In genomic region chr2:218381916-218382366, GRCh38 we compare ENCODE assay signal across 14 cellular contexts. TPM values are rescaled to one million over a fixed set of nuclear protein-coding genes. Genes with fewer than 3 reads are reported as not detected.
DNase-seq lines count a peak whose midpoint lies in the region; ATAC-seq and TF ChIP-seq lines count a peak whose summit lies in the region.
"Had no signal": no experiment of that assay in that cellular context is flagged by ENCODE, and none has a peak within 500 bp of the region (broad histone marks: within the 10 kb centered on the region; RNA-seq: fewer than 3 reads in every experiment).

Gene SLC11A1, plus strand, starts transcription at chr2:218382273. Its CDS starts 96 bp downstream, at chr2:218382369.

- no peaks in the 10 kb centered on the region for H3K36me3 ChIP-seq in DOHH2 (ENCODE audit: control insufficient read depth, low read length)
- no peaks in the 10 kb centered on the region for H3K36me3 ChIP-seq in right lobe of liver
- no peaks in the 10 kb centered on the region for H3K36me3 ChIP-seq in gastrocnemius medialis
- H3K36me3 ChIP-seq in CD8-positive, alpha-beta T cell (ENCODE audit: insufficient read depth, low read length): no peaks in the 10 kb centered on the region
- H3K36me3 ChIP-seq: cardiac muscle cell had no signal

- peak; percentile 65 to 74 (median 74) for ATAC-seq in right lobe of liver
- ATAC-seq in gastrocnemius medialis: peak in 1 of 2 donors; percentile 60
- no peak for ATAC-seq in CD8-positive, alpha-beta T cell
- ATAC-seq: WTC11 had no signal

- peak within 1 kb of the TSS; percentile 84 for H3K27ac Mint-ChIP-seq in dendritic cell treated with granulocyte-macrophage colony-stimulating factor and Interleukin-4, amounts not matched to agents 40 ng/mL and 50 ng/mL, for 4 days
- H3K27ac Mint-ChIP-seq in CD8-positive, alpha-beta T cell: no peak within 1 kb of the TSS
- H3K27ac Mint-ChIP-seq: WTC11 had no signal

- H3K9me2 ChIP-seq in DOHH2 (replicated peaks; ENCODE audit: control insufficient read depth, low read length): no peaks in the 10 kb centered on the region

- H3K9me3 ChIP-seq in DOHH2 (ENCODE audit: control insufficient read depth, insufficient read depth, low read length) (no peaks in the 10 kb centered on the region), right lobe of liver (no peaks in the 10 kb centered on the region), gastrocnemius medialis (no peaks in the 10 kb centered on the region)
- no peaks in the 10 kb centered on the region for H3K9me3 ChIP-seq in CD8-positive, alpha-beta T cell (ENCODE audit: low read length)

- DNase-seq in right lobe of liver (peak; percentile 62 to 75 (median 70)), gastrocnemius medialis (peak in 1 of 2 donors; percentile 60), GDM1 (lab: John Stamatoyannopoulos, UW) (no peak), NCI-H510A (lab: John Stamatoyannopoulos, UW) (no peak), DMS53 treated with DMSO at 0.1 percent for 48 hours (lab: John Stamatoyannopoulos, UW; ENCODE audit: unreplicated experiment) (no peak)
- DNase-seq in CD8-positive, alpha-beta T cell: no peak
- DNase-seq: KG1; mesenchymal stem cell; NCI-H2227 treated with DMSO at 0.1 percent for 48 hours; stimulated activated CD4-positive, alpha-beta T cell treated with anti-CD3 and anti-CD28 coated beads, Interleukin-12 subunit alpha, Interleukin-12 subunit beta, amount 100 ng/mL, for 4 hours had no signal

- POLR2A ChIA-PET in CD8-positive, alpha-beta T cell (lab: Charles Lee): no interaction called here

- H3K4me2 ChIP-seq in DOHH2 (ENCODE audit: low read length): peak within 1 kb of the TSS; percentile 59

- H3K4me3 Mint-ChIP-seq in dendritic cell treated with granulocyte-macrophage colony-stimulating factor and Interleukin-4, amounts not matched to agents 40 ng/mL and 50 ng/mL, for 4 days: peak within 1 kb of the TSS; percentile 65
- H3K4me3 Mint-ChIP-seq in CD8-positive, alpha-beta T cell: no peak within 1 kb of the TSS
- H3K4me3 Mint-ChIP-seq: WTC11 had no signal

- H3K27me3 ChIP-seq in DOHH2 (ENCODE audit: control insufficient read depth, low read length) (peaks cover 5% of the 10 kb centered on the region; the same call in 1 of the 2 replicates), right lobe of liver (no peaks in the 10 kb centered on the region), gastrocnemius medialis (no peaks in the 10 kb centered on the region)
- H3K27me3 ChIP-seq in CD8-positive, alpha-beta T cell (ENCODE audit: insufficient read depth, low read length): no peaks in the 10 kb centered on the region
- H3K27me3 ChIP-seq: cardiac muscle cell had no signal

- WGBS in right lobe of liver (ENCODE audit: insufficient coverage, low coverage, low lambda C conversion rate, missing lambda C conversion rate): 47% methylated on average over 4 of the region's 13 CpGs

- intact Hi-C loops in dendritic cell treated with granulocyte-macrophage colony-stimulating factor and Interleukin-4, amounts not matched to agents 40 ng/mL and 50 ng/mL, for 4 days (cut with micrococcal nuclease): no loop called here
- intact Hi-C loops in right lobe of liver (cut with DNase I) (loop anchor here in 1 of 2 donors (10.0 kb wide), 1 partner anchor 197 kb away; no protein-coding TSS in a partner anchor), gastrocnemius medialis (cut with DNase I; ENCODE audit: low total_unique reads) (no loop called here)
- intact Hi-C loops in CD8-positive, alpha-beta T cell (cut with DNase I, micrococcal nuclease): no loop called here

- no peaks in the 10 kb centered on the region for H3K27me3 Mint-ChIP-seq in dendritic cell treated with granulocyte-macrophage colony-stimulating factor and Interleukin-4, amounts not matched to agents 40 ng/mL and 50 ng/mL, for 4 days
- H3K27me3 Mint-ChIP-seq in CD8-positive, alpha-beta T cell (ENCODE audit: low read depth): no peaks in the 10 kb centered on the region

- H3K79me2 ChIP-seq in DOHH2 (ENCODE audit: control insufficient read depth, low read length): no peaks in the 10 kb centered on the region

- peaks cover 17% of the 10 kb centered on the region for H3K4me1 ChIP-seq in DOHH2 (ENCODE audit: control insufficient read depth, low read length)
- H3K4me1 ChIP-seq in right lobe of liver: no peaks in the 10 kb centered on the region
- H3K4me1 ChIP-seq in gastrocnemius medialis: no peaks in the 10 kb centered on the region
- peaks cover 7% of the 10 kb centered on the region for H3K4me1 ChIP-seq in CD8-positive, alpha-beta T cell (ENCODE audit: insufficient read depth, low read length)

- peak within 1 kb of the TSS; percentile 38 for H3K4me3 ChIP-seq in DOHH2 (ENCODE audit: low read length)
- no peak within 1 kb of the TSS for H3K4me3 ChIP-seq in right lobe of liver
- peak within 1 kb of the TSS in 1 of 4 donors; percentile 17 for H3K4me3 ChIP-seq in gastrocnemius medialis
- no peak within 1 kb of the TSS for H3K4me3 ChIP-seq in CD8-positive, alpha-beta T cell (ENCODE audit: low read depth, low read length)
- H3K4me3 ChIP-seq: cardiac muscle cell had no signal

- CTCF ChIA-PET in CD8-positive, alpha-beta T cell (lab: Charles Lee): interaction anchor here (1.1 kb wide), 1 partner anchor 12 kb away, joined by 3 read pairs; no protein-coding TSS in a partner anchor

- 0 out of 2 replicates have a peak, but pooled peaks cover 2% of the 10 kb centered on the region for H4K20me1 ChIP-seq in DOHH2 (ENCODE audit: control insufficient read depth, insufficient read depth, low read depth, low read length)

- H3K27ac ChIP-seq in DOHH2 (ENCODE audit: low read depth, low read length) (no peak within 1 kb of the TSS), right lobe of liver (peak within 1 kb of the TSS in 1 of 3 donors; percentile 26), gastrocnemius medialis (peak within 1 kb of the TSS in 1 of 4 donors; percentile 0)
- H3K27ac ChIP-seq in CD8-positive, alpha-beta T cell (ENCODE audit: low read depth, low read length): no peak within 1 kb of the TSS
- H3K27ac ChIP-seq: cardiac muscle cell had no signal

- peaks cover 69% of the 10 kb centered on the region for H3K4me1 Mint-ChIP-seq in dendritic cell treated with granulocyte-macrophage colony-stimulating factor and Interleukin-4, amounts not matched to agents 40 ng/mL and 50 ng/mL, for 4 days (ENCODE audit: low read depth)
- H3K4me1 Mint-ChIP-seq in CD8-positive, alpha-beta T cell (ENCODE audit: low read depth): peaks cover 2% of the 10 kb centered on the region

- TF ChIP-seq CTCF in DOHH2 (IDR thresholded peaks at IDR 0.05; ENCODE audit: low read depth, low read length, poor library complexity, severe bottlenecking): no peak
- TF ChIP-seq CTCF in right lobe of liver (IDR thresholded peaks at IDR 0.05): no peak
- no peak for TF ChIP-seq CTCF in gastrocnemius medialis (IDR thresholded peaks at IDR 0.05 in 4 of 5, conservative IDR thresholded peaks at IDR 0.05 in 1 of 5)
- TF ChIP-seq CTCF in CD8-positive, alpha-beta T cell (IDR thresholded peaks at IDR 0.05): no peak

- in situ Hi-C loops in gastrocnemius medialis (cut with MboI; ENCODE audit: low sequenced_read_pairs in 4 of 4): loop anchor here in 3 of 4 donors (5.0 to 10.0 kb wide), 2 partner anchors 65 to 77 kb away; no protein-coding TSS in a partner anchor

- H3F3A ChIP-seq in DOHH2 (ENCODE audit: control insufficient read depth, insufficient read depth): no peaks in the 10 kb centered on the region; the same call in 1 of the 2 replicates

- no peaks in the 10 kb centered on the region for H3K36me3 Mint-ChIP-seq in dendritic cell treated with granulocyte-macrophage colony-stimulating factor and Interleukin-4, amounts not matched to agents 40 ng/mL and 50 ng/mL, for 4 days (ENCODE audit: low read depth)
- H3K36me3 Mint-ChIP-seq in CD8-positive, alpha-beta T cell: no peaks in the 10 kb centered on the region
- H3K36me3 Mint-ChIP-seq: WTC11 had no signal

- H3K9me3 Mint-ChIP-seq in dendritic cell treated with granulocyte-macrophage colony-stimulating factor and Interleukin-4, amounts not matched to agents 40 ng/mL and 50 ng/mL, for 4 days: no peaks in the 10 kb centered on the region
- H3K9me3 Mint-ChIP-seq in CD8-positive, alpha-beta T cell: no peaks in the 10 kb centered on the region
- H3K9me3 Mint-ChIP-seq: WTC11 had no signal

- TF ChIP-seq POLR2A in right lobe of liver (IDR thresholded peaks at IDR 0.05) (peak; percentile 64), gastrocnemius medialis (IDR thresholded peaks at IDR 0.05) (peak; percentile 26 to 33)

RNA-seq across cellular contexts. Expression of gene SLC11A1, which starts in this region (rescaled TPM):
- 10 to 100 TPM in 3 of 6 experiments, 1 to 10 TPM in 3; 4.2 to 13.2 (median 11.0) TPM for total RNA-seq in right lobe of liver
- 1 to 10 TPM; 1.1 to 6.3 (median 4.5) TPM for total RNA-seq in gastrocnemius medialis
- under 1 TPM; 0.72 to 0.92 TPM for total RNA-seq in CD8-positive, alpha-beta T cell

Comparison
In these comparisons a context has a peak if more than half of its experiments do, and no peak if none do; other contexts are left out.
1. DNase-seq: peak in right lobe of liver (3 of 3); none in GDM1 (single experiment), NCI-H510A (single experiment), DMS53 treated with DMSO at 0.1 percent for 48 hours (single experiment) and CD8-positive, alpha-beta T cell (0 of 7).